ENCODE assay signal across 8 cellular contexts in the genomic region with DNA sequence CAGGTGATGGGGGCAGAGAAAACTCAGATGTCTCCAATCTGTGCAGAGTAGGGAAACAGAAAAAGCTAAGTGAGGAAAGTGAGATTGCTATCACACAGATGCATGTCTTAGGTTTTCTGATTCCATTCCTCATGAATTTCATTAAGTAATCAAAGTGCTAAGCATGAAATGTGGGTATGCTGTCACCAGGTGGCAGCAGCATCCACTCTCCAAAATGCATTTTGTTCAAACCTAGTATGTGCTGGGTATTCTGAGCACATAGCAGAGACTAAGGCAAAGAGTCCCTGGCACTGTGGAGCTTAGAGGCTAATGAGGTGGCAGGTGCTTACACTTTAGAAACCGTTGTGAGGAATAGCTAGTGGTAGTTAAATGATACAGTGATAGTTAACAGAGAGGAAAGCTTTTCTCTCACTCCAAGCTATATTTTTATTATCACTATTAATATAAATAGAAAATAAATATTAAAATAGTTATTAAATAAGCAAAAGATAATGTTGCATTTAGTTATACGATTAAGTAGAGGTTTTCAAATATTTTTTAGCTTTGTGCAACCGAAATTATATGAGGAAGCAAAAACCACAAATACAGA.
A peak's percentile ranks its signal among the peaks of the same experiment; 100 is the strongest.
DNase-seq lines count a peak whose midpoint lies in the region; ATAC-seq and TF ChIP-seq lines count a peak whose summit lies in the region.

No MANE protein-coding gene starts in this region.

- in situ Hi-C loops in GM13977 (cut with MboI; ENCODE audit: low pct_unique_long_range_greater_than_20kb, low sequenced_read_pairs, unreplicated experiment): no loop called here

- peak; percentile 68 for TF ChIP-seq CTCF in AG09309 (IDR thresholded peaks at IDR 0.05; ENCODE audit: control insufficient read depth, insufficient read depth, low read depth, low read length, missing control alignments)
- TF ChIP-seq CTCF in GM13977 (IDR thresholded peaks at IDR 0.05; ENCODE audit: extremely low read depth, insufficient read depth, missing control alignments): peak; percentile 55

- H3K4me3 ChIP-seq in AG09309 (ENCODE audit: control insufficient read depth, low read depth, low read length): peak overlapping the region; percentile 58

- ATAC-seq in GM18517 (IDR thresholded peaks at IDR 0.05; ENCODE audit: unreplicated experiment): no peak

- DNase-seq in AG09309 (ENCODE audit: low read depth) (no peak), GM13977 (ENCODE audit: low spot score) (no peak), NCI-H2029 (lab: John Stamatoyannopoulos, UW) (peak; percentile 76), iPS-NIHi11 (ENCODE audit: low spot score) (peak; percentile 52), NCI-H2196 treated with DMSO at 0.1 percent for 48 hours (lab: John Stamatoyannopoulos, UW; ENCODE audit: unreplicated experiment) (no peak)
- peak; percentile 50 to 60 for DNase-seq in activated T-cell treated with anti-CD3 and anti-CD28 coated beads, Interleukin-2, amount 50 U/mL, for 48 hours
- peak in 2 of 3 experiments; percentile 7 to 48 for DNase-seq in stimulated activated CD4-positive, alpha-beta T cell treated with anti-CD3 and anti-CD28 coated beads, TNF-alpha, amount 100 ng/mL, for 24 hours (ENCODE audit: low read depth in 3 of 3)

Comparison
In these comparisons a context has a peak if more than half of its experiments do, and no peak if none do; other contexts are left out.
1. DNase-seq: peak in NCI-H2029 (single experiment), activated T-cell treated with anti-CD3 and anti-CD28 coated beads, Interleukin-2, amount 50 U/mL, for 48 hours (2 of 2), iPS-NIHi11 (single experiment) and stimulated activated CD4-positive, alpha-beta T cell treated with anti-CD3 and anti-CD28 coated beads, TNF-alpha, amount 100 ng/mL, for 24 hours (2 of 3); none in AG09309 (single experiment), GM13977 (single experiment) and NCI-H2196 treated with DMSO at 0.1 percent for 48 hours (single experiment).